Comparison of ENCODE assay signal across 8 cellular contexts in the genomic region with DNA sequence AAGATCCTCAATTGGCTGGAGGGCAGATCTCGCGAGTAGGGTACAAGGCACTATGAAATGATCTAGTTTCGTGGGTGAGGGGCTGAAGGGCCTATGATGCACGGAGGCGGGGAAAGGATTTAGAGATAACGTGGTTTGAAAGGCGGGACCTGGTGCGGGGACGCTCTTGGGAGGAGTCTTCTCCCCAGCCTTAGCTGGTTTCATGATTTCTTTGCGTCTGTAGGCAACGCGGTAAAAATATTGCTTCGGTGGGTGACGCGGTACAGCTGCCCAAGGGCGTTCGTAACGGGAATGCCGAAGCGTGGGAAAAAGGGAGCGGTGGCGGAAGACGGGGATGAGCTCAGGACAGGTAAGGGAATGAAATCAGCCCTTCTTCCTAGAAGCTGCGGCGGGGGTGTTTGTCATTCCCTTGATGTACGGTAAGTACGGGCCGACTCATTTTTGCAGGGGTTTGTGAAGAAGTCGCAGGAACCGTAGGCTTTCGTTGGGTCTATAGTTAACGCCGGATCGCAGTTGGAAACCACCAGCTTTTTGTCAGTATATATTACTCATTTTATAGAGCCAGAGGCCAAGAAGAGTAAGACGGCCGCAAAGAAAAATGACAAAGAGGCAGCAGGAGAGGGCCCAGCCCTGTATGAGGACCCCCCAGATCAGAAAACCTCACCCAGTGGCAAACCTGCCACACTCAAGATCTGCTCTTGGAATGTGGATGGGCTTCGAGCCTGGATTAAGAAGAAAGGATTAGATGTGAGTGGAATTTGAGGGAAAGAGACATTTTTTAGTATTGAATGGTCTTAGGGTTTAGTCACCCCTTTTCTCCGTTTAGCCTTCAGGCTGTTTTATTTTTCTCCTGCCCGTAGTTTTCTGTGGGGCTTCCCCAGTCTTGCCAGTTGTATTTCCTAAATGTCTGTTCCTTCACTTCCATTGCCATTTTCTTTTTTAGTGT. TPM values are rescaled to one million over a fixed set of nuclear protein-coding genes. Genes with fewer than 3 reads are reported as not detected.
A peak's percentile ranks its signal among the peaks of the same experiment; 100 is the strongest.
DNase-seq lines count a peak whose midpoint lies in the region; ATAC-seq and TF ChIP-seq lines count a peak whose summit lies in the region.

No MANE protein-coding gene starts in this region.

- DNase-seq in activated naive CD4-positive, alpha-beta T cell treated with anti-CD3 and anti-CD28 coated beads, Interleukin-2, amount 10 ng/mL, durations not matched to agents 7 days and 5 days = peak; percentile 83
- no peak for DNase-seq in activated naive CD4-positive, alpha-beta T cell (lab: John Stamatoyannopoulos, UW)
- peak; percentile 82 for DNase-seq in GM23338 (ENCODE audit: low spot score)
- peak; percentile 80 for DNase-seq in LNCaP clone FGC (ENCODE audit: low read depth)
- DNase-seq in WERI-Rb-1 = peak; percentile 83
- DNase-seq in cardiac muscle cell (ENCODE audit: low read depth in 1 of 2, low spot score in 1 of 2) = peak; percentile 82 to 91
- DNase-seq in glutamatergic neuron = no peak

- peak overlapping the region; percentile 98 for H3K4me2 ChIP-seq in GM23338

- peak overlapping the region; percentile 65 for H3K4me3 ChIP-seq in GM23338
- peak overlapping the region; percentile 96 for H3K4me3 ChIP-seq in LNCaP clone FGC (ENCODE audit: low read depth, low read length)
- H3K4me3 ChIP-seq in WERI-Rb-1 (ENCODE audit: low read depth, low read length) = peak overlapping the region; percentile 89
- H3K4me3 ChIP-seq in cardiac muscle cell = peak overlapping the region; percentile 51
- H3K4me3 ChIP-seq in skin epidermis = peak overlapping the region; percentile 56 to 80 (median 58)

- peaks cover 44% of the 10 kb centered on the region for H3K36me3 Mint-ChIP-seq in activated naive CD4-positive, alpha-beta T cell treated with anti-CD3 and anti-CD28 coated beads, Interleukin-2, amount 10 ng/mL, durations not matched to agents 7 days and 5 days
- H3K36me3 Mint-ChIP-seq in GM23338 (ENCODE audit: low read depth) = peaks cover 23% of the 10 kb centered on the region
- no peaks in the 10 kb centered on the region for H3K36me3 Mint-ChIP-seq in glutamatergic neuron (ENCODE audit: unreplicated experiment)

- H3F3A ChIP-seq in GM23338 (replicated peaks; ENCODE audit: low read depth) = peaks cover 27% of the 10 kb centered on the region; the same call in 1 of the 2 replicates

- peaks cover 46% of the 10 kb centered on the region for H3K79me2 ChIP-seq in GM23338 (replicated peaks; ENCODE audit: insufficient read depth)

- H3K27ac ChIP-seq in GM23338 (ENCODE audit: low read depth) (peak overlapping the region; percentile 92), WERI-Rb-1 (peak overlapping the region; percentile 98), cardiac muscle cell (peak overlapping the region; percentile 99), skin epidermis (peak overlapping the region; percentile 57 to 98 (median 91))

- H3K4me1 ChIP-seq in GM23338 (ENCODE audit: insufficient read depth) (peaks cover 29% of the 10 kb centered on the region), cardiac muscle cell (ENCODE audit: low read depth) (peaks cover 14% of the 10 kb centered on the region)

- no peaks in the 10 kb centered on the region for H3K27me3 ChIP-seq in GM23338 (ENCODE audit: insufficient read depth)
- no peaks in the 10 kb centered on the region for H3K27me3 ChIP-seq in WERI-Rb-1 (ENCODE audit: insufficient read depth, low read depth, severe bottlenecking)
- no peaks in the 10 kb centered on the region for H3K27me3 ChIP-seq in cardiac muscle cell

- no peak overlapping the region for H3K4me3 Mint-ChIP-seq in activated naive CD4-positive, alpha-beta T cell treated with anti-CD3 and anti-CD28 coated beads, Interleukin-2, amount 10 ng/mL, durations not matched to agents 7 days and 5 days
- no peak overlapping the region for H3K4me3 Mint-ChIP-seq in GM23338
- no peak overlapping the region for H3K4me3 Mint-ChIP-seq in glutamatergic neuron (ENCODE audit: unreplicated experiment)

- no peaks in the 10 kb centered on the region for H3K9me3 Mint-ChIP-seq in activated naive CD4-positive, alpha-beta T cell treated with anti-CD3 and anti-CD28 coated beads, Interleukin-2, amount 10 ng/mL, durations not matched to agents 7 days and 5 days
- peaks cover 4% of the 10 kb centered on the region; the same call in 2 of the 3 replicates for H3K9me3 Mint-ChIP-seq in GM23338
- H3K9me3 Mint-ChIP-seq in glutamatergic neuron (ENCODE audit: unreplicated experiment) = peaks cover 10% of the 10 kb centered on the region

- ATAC-seq in GM23338 = peak; percentile 41

- H3K36me3 ChIP-seq in GM23338 (ENCODE audit: insufficient read depth) (peaks cover 26% of the 10 kb centered on the region), WERI-Rb-1 (peaks cover 81% of the 10 kb centered on the region), cardiac muscle cell (peaks cover 22% of the 10 kb centered on the region)

- no peak overlapping the region for H2AFZ ChIP-seq in GM23338

- H3K9me3 ChIP-seq in WERI-Rb-1 (ENCODE audit: severe bottlenecking) = no peaks in the 10 kb centered on the region
- no peaks in the 10 kb centered on the region for H3K9me3 ChIP-seq in cardiac muscle cell (ENCODE audit: low read depth)

- peaks cover 10% of the 10 kb centered on the region for H4K20me1 ChIP-seq in GM23338 (replicated peaks; ENCODE audit: insufficient read depth)

- peaks cover 37% of the 10 kb centered on the region for H3K4me1 Mint-ChIP-seq in activated naive CD4-positive, alpha-beta T cell treated with anti-CD3 and anti-CD28 coated beads, Interleukin-2, amount 10 ng/mL, durations not matched to agents 7 days and 5 days
- H3K4me1 Mint-ChIP-seq in GM23338 (peaks cover 16% of the 10 kb centered on the region), glutamatergic neuron (ENCODE audit: low read depth, unreplicated experiment) (peaks cover 24% of the 10 kb centered on the region)

- no peak overlapping the region for H3K27ac Mint-ChIP-seq in activated naive CD4-positive, alpha-beta T cell treated with anti-CD3 and anti-CD28 coated beads, Interleukin-2, amount 10 ng/mL, durations not matched to agents 7 days and 5 days
- H3K27ac Mint-ChIP-seq in GM23338 (no peak overlapping the region), glutamatergic neuron (ENCODE audit: unreplicated experiment) (no peak overlapping the region)

- CTCF ChIA-PET in activated naive CD4-positive, alpha-beta T cell treated with anti-CD3 and anti-CD28 coated beads, Interleukin-2, amount 10 ng/mL, durations not matched to agents 7 days and 5 days (lab: Charles Lee) = interaction anchor here (1.0 to 2.4 kb wide), 4 partner anchors 15 to 158 kb away, joined by 3 to 20 read pairs (median 4); a partner anchor contains a TSS

- no peaks in the 10 kb centered on the region for H3K9me2 ChIP-seq in GM23338 (ENCODE audit: insufficient read depth)

- no peaks in the 10 kb centered on the region for H3K27me3 Mint-ChIP-seq in activated naive CD4-positive, alpha-beta T cell treated with anti-CD3 and anti-CD28 coated beads, Interleukin-2, amount 10 ng/mL, durations not matched to agents 7 days and 5 days
- H3K27me3 Mint-ChIP-seq in GM23338 (ENCODE audit: insufficient read depth, low read depth, poor library complexity) = peaks cover 7% of the 10 kb centered on the region
- H3K27me3 Mint-ChIP-seq in glutamatergic neuron (ENCODE audit: unreplicated experiment) = peaks cover 3% of the 10 kb centered on the region

- TF ChIP-seq CTCF in GM23338 (conservative IDR thresholded peaks at IDR 0.05; ENCODE audit: low read depth in 2 of 2) = no peak
- TF ChIP-seq CTCF in LNCaP clone FGC (IDR thresholded peaks at IDR 0.05; ENCODE audit: control insufficient read depth, extremely low read depth, insufficient read depth) = no peak
- TF ChIP-seq CTCF in WERI-Rb-1 (IDR thresholded peaks at IDR 0.05; ENCODE audit: low read depth, low read length) = no peak
- no peak for TF ChIP-seq CTCF in cardiac muscle cell (IDR thresholded peaks at IDR 0.05; ENCODE audit: low read depth, low read length)
- no peak for TF ChIP-seq CTCF in glutamatergic neuron (IDR thresholded peaks at IDR 0.05; ENCODE audit: partially characterized antibody, unreplicated experiment)

TF ChIP-seq in GM23338, 12 proteins besides CTCF, POLR2A, EP300 and RAD21 (continues in another document):
- TF ChIP-seq NANOG (IDR thresholded peaks at IDR 0.05; ENCODE audit: borderline replicate concordance) = no peak
- TF ChIP-seq JUNB (IDR thresholded peaks at IDR 0.05; ENCODE audit: unreplicated experiment) = no peak

RNA-seq across cellular contexts. Expression of a gene that starts 0.6 kb away (rescaled TPM):
- total RNA-seq in GM23338 (2014; rRNA removed; shearing (Covaris generic)) = 216 and 247 TPM in 2 replicates
- polyA plus RNA-seq in GM23338 (2016; fragmentation: Nextera tagmentation; extraction: Ambion mirVana) (279 and 291 TPM in 2 replicates), cardiac muscle cell (176 and 185 TPM in 2 replicates)
- total RNA-seq in cardiac muscle cell (111 and 358 TPM in 2 replicates), glutamatergic neuron (ENCODE audit: unreplicated experiment) (265 TPM)

RNA-seq across cellular contexts. Expression of a gene that starts 1.0 kb away (rescaled TPM):
- total RNA-seq in GM23338 (2014; rRNA removed; shearing (Covaris generic)) = 59.5 and 62.8 TPM in 2 replicates
- polyA plus RNA-seq in GM23338 (2016; fragmentation: Nextera tagmentation; extraction: Ambion mirVana) = 29.0 and 35.1 TPM in 2 replicates
- 47.9 and 82.0 TPM in 2 replicates for total RNA-seq in cardiac muscle cell
- 42.7 and 51.7 TPM in 2 replicates for polyA plus RNA-seq in cardiac muscle cell
- 65.0 TPM for total RNA-seq in glutamatergic neuron (ENCODE audit: unreplicated experiment)

RNA-seq across cellular contexts. Expression of a gene that starts 5.6 kb away (rescaled TPM):
- total RNA-seq in GM23338 (2014; rRNA removed; shearing (Covaris generic)) = 24.8 and 26.4 TPM in 2 replicates
- 18.9 and 20.9 TPM in 2 replicates for polyA plus RNA-seq in GM23338 (2016; fragmentation: Nextera tagmentation; extraction: Ambion mirVana)
- total RNA-seq in cardiac muscle cell = 17.6 and 23.1 TPM in 2 replicates
- 49.4 and 60.1 TPM in 2 replicates for polyA plus RNA-seq in cardiac muscle cell
- total RNA-seq in glutamatergic neuron (ENCODE audit: unreplicated experiment) = 49.1 TPM

RNA-seq across cellular contexts. Expression of a gene that starts 13.6 kb away (rescaled TPM):
- 72.3 and 102 TPM in 2 replicates for total RNA-seq in GM23338 (2014; rRNA removed; shearing (Covaris generic))
- polyA plus RNA-seq in GM23338 (2016; fragmentation: Nextera tagmentation; extraction: Ambion mirVana) (56.1 and 60.7 TPM in 2 replicates), cardiac muscle cell (15.7 and 22.2 TPM in 2 replicates)
- total RNA-seq in cardiac muscle cell (15.6 and 20.7 TPM in 2 replicates), glutamatergic neuron (ENCODE audit: unreplicated experiment) (25.9 TPM)

RNA-seq across cellular contexts. Expression of a gene that starts 19.7 kb away (rescaled TPM):
- total RNA-seq in GM23338 (2014; rRNA removed; shearing (Covaris generic)) = 0.12 and 0.35 TPM in 2 replicates
- polyA plus RNA-seq in GM23338 (2016; fragmentation: Nextera tagmentation; extraction: Ambion mirVana) (0.09 and 0.15 TPM in 2 replicates), cardiac muscle cell (0.04 TPM in 1 of 2 replicates, not detected in the other)
- total RNA-seq in cardiac muscle cell (0.18 TPM in 1 of 2 replicates, not detected in the other), glutamatergic neuron (ENCODE audit: unreplicated experiment) (0.15 TPM)

Comparison
In these comparisons a context has a peak if more than half of its experiments do, and no peak if none do; other contexts are left out.
1. DNase-seq: peak in activated naive CD4-positive, alpha-beta T cell treated with anti-CD3 and anti-CD28 coated beads, Interleukin-2, amount 10 ng/mL, durations not matched to agents 7 days and 5 days (single experiment), GM23338 (single experiment), LNCaP clone FGC (single experiment), WERI-Rb-1 (single experiment) and cardiac muscle cell (2 of 2); none in activated naive CD4-positive, alpha-beta T cell (0 of 4) and glutamatergic neuron (single experiment).
2. Peak in every context shown above with its lines, with median percentiles within 50 percentile points of each other: H3K27ac ChIP-seq and H3K4me3 ChIP-seq.